Comparison of ENCODE assay signal across 8 cellular contexts in the genomic region with DNA sequence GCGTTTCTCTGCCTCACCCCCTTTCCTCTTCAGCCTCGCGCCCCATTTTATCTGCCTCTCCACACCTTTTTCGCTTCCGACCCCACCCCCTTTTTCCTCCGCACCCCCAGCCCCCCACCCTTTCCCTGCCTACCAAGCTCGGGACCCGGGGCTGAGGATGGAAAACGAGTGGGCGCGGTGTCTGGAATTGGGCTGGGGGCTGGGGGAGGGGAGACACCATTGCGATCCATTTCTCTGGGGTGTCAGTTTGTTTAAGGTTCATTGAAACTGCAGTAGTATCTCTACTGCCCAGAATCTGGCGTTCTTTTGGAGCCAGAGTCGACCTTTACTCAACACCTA. TPM values are rescaled to one million over a fixed set of nuclear protein-coding genes. Genes with fewer than 3 reads are reported as not detected.
A peak's percentile ranks its signal among the peaks of the same experiment; 100 is the strongest.
DNase-seq lines count a peak whose midpoint lies in the region; ATAC-seq and TF ChIP-seq lines count a peak whose summit lies in the region.

No MANE protein-coding gene starts in this region.

- intact Hi-C loops in Right ventricle myocardium inferior (cut with DNase I) (loop anchor here (1.0 kb wide), 1 partner anchor 10 kb away; no protein-coding TSS in a partner anchor), aorta (cut with DNase I) (no loop called here)

- no peak for DNase-seq in right atrium auricular region (ENCODE audit: low spot score)
- no peak for DNase-seq in Right ventricle myocardium inferior (ENCODE audit: missing footprints)
- no peak for DNase-seq in cardiac fibroblast (ENCODE audit: low read depth in 2 of 2)
- no peak for DNase-seq in aorta
- no peak for DNase-seq in HEK293T (ENCODE audit: extremely low spot score)

- H3K27ac ChIP-seq in right atrium auricular region (peak overlapping the region; percentile 76 to 78), mesodermal cell (ENCODE audit: low read depth, low read length, severe bottlenecking) (no peak overlapping the region), aorta (ENCODE audit: low read depth in 1 of 2, low read length in 2 of 2) (peak overlapping the region in 1 of 2 donors; percentile 94)

- H3K4me3 ChIP-seq in right atrium auricular region = peak overlapping the region; percentile 67 to 71
- H3K4me3 ChIP-seq in cardiac fibroblast (replicated peaks in 1 of 2; ENCODE audit: low read depth in 2 of 2, low read length in 2 of 2) = peak overlapping the region; percentile 71 to 75
- peak overlapping the region; percentile 59 for H3K4me3 ChIP-seq in mesodermal cell (ENCODE audit: extremely low read depth, insufficient read depth, low read length, poor library complexity, severe bottlenecking)
- H3K4me3 ChIP-seq in aorta (ENCODE audit: low read length in 2 of 2) = peak overlapping the region; percentile 47 to 90

- H3K27me3 ChIP-seq in right atrium auricular region = no peaks in the 10 kb centered on the region
- H3K27me3 ChIP-seq in aorta (ENCODE audit: control insufficient read depth in 1 of 2, insufficient read depth in 2 of 2, low read length in 1 of 2) = no peaks in the 10 kb centered on the region

- TF ChIP-seq CTCF in right atrium auricular region (IDR thresholded peaks at IDR 0.05) = no peak
- TF ChIP-seq CTCF in cardiac fibroblast (IDR thresholded peaks at IDR 0.05; ENCODE audit: low read depth, low read length) = no peak

- CTCF ChIA-PET in HEK293T (lab: Yijun Ruan, JAX) = no interaction called here

- no peaks in the 10 kb centered on the region for H3K9me3 ChIP-seq in right atrium auricular region
- H3K9me3 ChIP-seq in mesodermal cell (ENCODE audit: control insufficient read depth, low read length) = no peaks in the 10 kb centered on the region
- no peaks in the 10 kb centered on the region for H3K9me3 ChIP-seq in aorta (ENCODE audit: control insufficient read depth, low read length)

- POLR2A ChIA-PET in HEK293T (lab: Yijun Ruan, JAX) = interaction anchor here (1.5 to 2.0 kb wide), 2 partner anchors 31 to 42 kb away, joined by 3 to 4 read pairs; no protein-coding TSS in a partner anchor

- H3K4me1 ChIP-seq in right atrium auricular region (no peaks in the 10 kb centered on the region), mesodermal cell (ENCODE audit: control insufficient read depth, insufficient read depth, low read length, poor library complexity, severe bottlenecking) (peaks cover 10% of the 10 kb centered on the region), aorta (ENCODE audit: control insufficient read depth in 1 of 2, insufficient read depth in 2 of 2, low read length in 2 of 2) (no peaks in the 10 kb centered on the region)

- no peak for ATAC-seq in Right ventricle myocardium inferior
- no peak for ATAC-seq in aorta (ENCODE audit: low FRiP score)
- no peak for ATAC-seq in HG03196 (IDR thresholded peaks at IDR 0.05; ENCODE audit: unreplicated experiment)
- no peak for ATAC-seq in GM18870 (IDR thresholded peaks at IDR 0.05; ENCODE audit: unreplicated experiment)

- WGBS in mesodermal cell (ENCODE audit: insufficient coverage in 2 of 2), 2 experiments = no CpG with 5 or more reads among the region's 14 CpGs
- WGBS in aorta, 2 donors = 0 to 32% methylated on average over 14 of the region's 14 CpGs

- H3K36me3 ChIP-seq in right atrium auricular region (no peaks in the 10 kb centered on the region), mesodermal cell (ENCODE audit: control insufficient read depth, insufficient read depth, low read length) (no peaks in the 10 kb centered on the region), aorta (ENCODE audit: control insufficient read depth in 1 of 2, insufficient read depth in 2 of 2, low read length in 1 of 2) (no peaks in the 10 kb centered on the region)

TF ChIP-seq in HEK293T, 16 proteins besides CTCF, POLR2A, EP300 and RAD21:
- TF ChIP-seq CTBP1 (IDR thresholded peaks at IDR 0.05; ENCODE audit: borderline replicate concordance) (no peak), FOXM1 (IDR thresholded peaks at IDR 0.05; ENCODE audit: borderline replicate concordance) (no peak), L3MBTL2 (conservative IDR thresholded peaks at IDR 0.05) (no peak), ELF4 (IDR thresholded peaks at IDR 0.05) (no peak), ARNT (IDR thresholded peaks at IDR 0.05) (no peak), ZNF384 (IDR thresholded peaks at IDR 0.05) (no peak), HDGF (IDR thresholded peaks at IDR 0.05; ENCODE audit: borderline replicate concordance) (no peak), SP1 (IDR thresholded peaks at IDR 0.05) (no peak), FOXA1 (IDR thresholded peaks at IDR 0.05) (no peak), BHLHE40 (IDR thresholded peaks at IDR 0.05; ENCODE audit: borderline replicate concordance) (no peak), NFRKB (IDR thresholded peaks at IDR 0.05) (no peak), TARDBP (IDR thresholded peaks at IDR 0.05) (no peak), LEF1 (IDR thresholded peaks at IDR 0.05; ENCODE audit: borderline replicate concordance) (no peak), SUZ12 (IDR thresholded peaks at IDR 0.05) (no peak), FOXK2 (IDR thresholded peaks at IDR 0.05) (no peak)
- TF ChIP-seq, protein P1, sequence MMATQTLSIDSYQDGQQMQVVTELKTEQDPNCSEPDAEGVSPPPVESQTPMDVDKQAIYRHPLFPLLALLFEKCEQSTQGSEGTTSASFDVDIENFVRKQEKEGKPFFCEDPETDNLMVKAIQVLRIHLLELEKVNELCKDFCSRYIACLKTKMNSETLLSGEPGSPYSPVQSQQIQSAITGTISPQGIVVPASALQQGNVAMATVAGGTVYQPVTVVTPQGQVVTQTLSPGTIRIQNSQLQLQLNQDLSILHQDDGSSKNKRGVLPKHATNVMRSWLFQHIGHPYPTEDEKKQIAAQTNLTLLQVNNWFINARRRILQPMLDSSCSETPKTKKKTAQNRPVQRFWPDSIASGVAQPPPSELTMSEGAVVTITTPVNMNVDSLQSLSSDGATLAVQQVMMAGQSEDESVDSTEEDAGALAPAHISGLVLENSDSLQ (IDR thresholded peaks at IDR 0.05) = no peak

RNA-seq across cellular contexts. Expression of a gene that starts 0.7 kb away (rescaled TPM):
- total RNA-seq in right atrium auricular region = 10 to 100 TPM; 16.3 to 25.8 TPM
- 15.4 TPM for total RNA-seq in Right ventricle myocardium inferior
- 11.4 TPM for polyA plus RNA-seq in mesodermal cell (2013, experiment 1 of 2)
- polyA plus RNA-seq in mesodermal cell (2013, experiment 2 of 2) = 9.7 TPM
- total RNA-seq in aorta = 10 to 100 TPM; 14.7 to 17.2 TPM
- 10 to 100 TPM in 1 of 2 donors, 1 to 10 TPM in 1; 7.0 to 16.7 TPM for polyA plus RNA-seq in aorta

RNA-seq across cellular contexts. Expression of a gene that starts 12.2 kb away (rescaled TPM):
- total RNA-seq in right atrium auricular region (10 to 100 TPM; 24.0 to 27.6 TPM), Right ventricle myocardium inferior (22.4 TPM), aorta (10 to 100 TPM; 27.8 to 33.1 TPM)
- polyA plus RNA-seq in mesodermal cell (2013, experiment 1 of 2) = 18.1 TPM
- polyA plus RNA-seq in mesodermal cell (2013, experiment 2 of 2) = 20.0 TPM
- polyA plus RNA-seq in aorta = 10 to 100 TPM; 19.3 to 25.3 TPM
